Comparison of ENCODE assay signal across 13 cellular contexts in genomic region chr6:40325041-40325440, GRCh38.
"Had no signal": no experiment of that assay in that cellular context is flagged by ENCODE, and none has a peak within 500 bp of the region (broad histone marks: within the 10 kb centered on the region; RNA-seq: fewer than 3 reads in every experiment).

No MANE protein-coding gene starts in this region.

- H3K9me3 ChIP-seq: gastrocnemius medialis, ovary, thoracic aorta, uterus had no signal

- ATAC-seq: activated CD4-positive, CD25-positive, alpha-beta regulatory T cell treated with anti-CD3 and anti-CD28 coated beads, Interleukin-2, amount 50 U/mL, for 24 hours; effector memory CD8-positive, alpha-beta T cell; gastrocnemius medialis had no signal

- H3K4me3 ChIP-seq: gastrocnemius medialis, ovary, thoracic aorta, uterus had no signal

- DNase-seq: activated CD4-positive, alpha-beta T cell treated with anti-CD3 and anti-CD28 coated beads, Interleukin-2, amount 50 U/mL, for 4 hours; activated T-cell treated with anti-CD3 and anti-CD28 coated beads, Interleukin-2, amount 50 U/mL, for 1 hour; cortex of kidney; effector memory CD8-positive, alpha-beta T cell; gastrocnemius medialis; kidney; ovary; stimulated activated CD4-positive, alpha-beta T cell treated with anti-CD3 and anti-CD28 coated beads, Interleukin-12 subunit alpha, Interleukin-12 subunit beta, amount 100 ng/mL, for 4 hours; stimulated activated naive CD4-positive, alpha-beta T cell treated with Interleukin-2 at 50 U/mL for 16 hours; uterus had no signal

- H3K27me3 ChIP-seq: gastrocnemius medialis, ovary, uterus had no signal

- H3K36me3 ChIP-seq: gastrocnemius medialis, ovary, thoracic aorta, uterus had no signal

- H3K4me1 ChIP-seq: uterus had no signal

- H3K27ac ChIP-seq: epithelial cell of prostate, gastrocnemius medialis, ovary, thoracic aorta, uterus had no signal
